In the genomic region with DNA sequence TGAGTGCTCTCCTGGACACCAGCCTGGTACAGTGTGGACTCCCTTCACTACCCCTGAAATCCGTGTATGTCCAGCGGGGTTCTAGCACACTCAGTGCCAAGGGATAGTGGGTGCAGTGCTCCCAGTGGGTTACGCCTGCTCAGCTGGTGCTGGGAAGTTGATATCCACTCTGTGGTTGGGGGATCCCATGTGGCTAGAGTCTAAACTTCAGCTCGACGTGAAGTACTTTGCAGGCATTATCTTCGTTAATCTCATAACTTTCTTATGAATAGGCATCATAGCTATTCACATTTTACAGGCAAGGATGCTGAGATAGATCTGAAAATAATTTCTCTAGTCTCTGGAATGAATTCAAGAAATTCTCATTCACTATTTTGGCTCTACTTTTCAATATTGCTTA, we compare ENCODE assay signal across 25 cellular contexts.
A peak's percentile ranks its signal among the peaks of the same experiment; 100 is the strongest.
DNase-seq lines count a peak whose midpoint lies in the region; FAIRE-seq and TF ChIP-seq lines count a peak whose summit lies in the region.
"Had no signal": no experiment of that assay in that cellular context is flagged by ENCODE, and none has a peak within 500 bp of the region (broad histone marks: within the 10 kb centered on the region; RNA-seq: fewer than 3 reads in every experiment).

No MANE protein-coding gene starts in this region.

- CTCF ChIA-PET in SK-N-SH (lab: Yijun Ruan, JAX) = no interaction called here
- CTCF ChIA-PET in activated CD4-positive, alpha-beta memory T cell treated with anti-CD3 and anti-CD28 coated beads, Interleukin-2, amount 10 ng/mL, durations not matched to agents 7 days and 5 days (lab: Charles Lee) = no interaction called here
- CTCF ChIA-PET in activated CD4-positive, alpha-beta memory T cell treated with anti-CD3 and anti-CD28 coated beads for 36 hours (lab: Charles Lee) = no interaction called here

- DNase-seq in SK-N-SH (no peak), astrocyte (ENCODE audit: low read depth) (no peak), dedifferentiated amniotic fluid mesenchymal stem cell (ENCODE audit: extremely low spot score) (no peak)
- DNase-seq in activated CD4-positive, alpha-beta memory T cell treated with anti-CD3 and anti-CD28 coated beads, Interleukin-2, amount 10 ng/mL, durations not matched to agents 7 days and 5 days = no peak
- DNase-seq in activated CD4-positive, alpha-beta memory T cell treated with anti-CD3 and anti-CD28 coated beads for 36 hours = no peak
- DNase-seq: 8988T; ACHN; BE2C; C1 segment of cervical spinal cord; CD4-positive, alpha-beta memory T cell; CD4-positive, CD25-positive, alpha-beta regulatory T cell; CD8-positive, alpha-beta memory T cell; COR-L47; DMS 273 treated with DMSO at 0.1 percent for 48 hours; DMS153; DMS53; DMS79; DND-41; GF-D8 had no signal

- H3K9me2 ChIP-seq in SK-N-SH = no peaks in the 10 kb centered on the region

- TF ChIP-seq RAD21 in SK-N-SH (IDR thresholded peaks at IDR 0.05; ENCODE audit: low read length) = no peak

- WGBS in SK-N-SH (ENCODE audit: low lambda C conversion rate) = 26% methylated on average over 6 of the region's 6 CpGs

- TF ChIP-seq CTCF in SK-N-SH (IDR thresholded peaks at IDR 0.05) (no peak), astrocyte (IDR thresholded peaks at IDR 0.05; ENCODE audit: insufficient read depth, low read depth, low read length) (no peak)

- H4K20me1 ChIP-seq in SK-N-SH (ENCODE audit: insufficient read depth) = no peaks in the 10 kb centered on the region
- no peaks in the 10 kb centered on the region for H4K20me1 ChIP-seq in astrocyte (ENCODE audit: insufficient read depth, low read length)
- H4K20me1 ChIP-seq: BLaER1 had no signal

- H3K4me3 ChIP-seq in SK-N-SH (ENCODE audit: low read depth in 2 of 2, low read length in 1 of 2) (no peak overlapping the region), astrocyte (ENCODE audit: insufficient read depth, low read depth, low read length) (no peak overlapping the region)
- H3K4me3 ChIP-seq: BLaER1 had no signal

- H3K79me2 ChIP-seq in SK-N-SH (ENCODE audit: insufficient read depth) (no peaks in the 10 kb centered on the region), astrocyte (ENCODE audit: insufficient read depth, low read length) (no peaks in the 10 kb centered on the region)

- FAIRE-seq in astrocyte (lab: Jason Lieb, UNC) = peak; percentile 50
- FAIRE-seq: A204.1, G401.6, GM12891, GM19239 had no signal

- no peaks in the 10 kb centered on the region for H3K36me3 ChIP-seq in SK-N-SH (replicated peaks in 1 of 2; ENCODE audit: control insufficient read depth in 1 of 2, insufficient read depth in 2 of 2, low read length in 1 of 2)
- no peaks in the 10 kb centered on the region for H3K36me3 ChIP-seq in astrocyte (ENCODE audit: insufficient read depth, low read length)
- H3K36me3 ChIP-seq: BE2C, BLaER1 had no signal

- H3K36me3 Mint-ChIP-seq in astrocyte (ENCODE audit: low read depth, unreplicated experiment) = no peaks in the 10 kb centered on the region
- no peaks in the 10 kb centered on the region for H3K36me3 Mint-ChIP-seq in activated CD4-positive, alpha-beta memory T cell treated with anti-CD3 and anti-CD28 coated beads, Interleukin-2, amount 10 ng/mL, durations not matched to agents 7 days and 5 days (ENCODE audit: low read depth)
- no peaks in the 10 kb centered on the region for H3K36me3 Mint-ChIP-seq in activated CD4-positive, alpha-beta memory T cell treated with anti-CD3 and anti-CD28 coated beads for 36 hours
- H3K36me3 Mint-ChIP-seq: CD14-positive monocyte; CD4-positive, alpha-beta memory T cell; CD4-positive, CD25-positive, alpha-beta regulatory T cell; CD8-positive, alpha-beta memory T cell had no signal

- H3K27ac ChIP-seq in SK-N-SH (ENCODE audit: low read depth in 2 of 2, low read length in 1 of 2) (peak overlapping the region in 1 of 2 experiments; percentile 11; a peak in 1 of 4 replicates), astrocyte (ENCODE audit: low read depth, low read length) (no peak overlapping the region)
- H3K27ac ChIP-seq: BLaER1 had no signal

- POLR2A ChIA-PET in SK-N-SH (lab: Yijun Ruan, JAX) = no interaction called here
- POLR2A ChIA-PET in activated CD4-positive, alpha-beta memory T cell treated with anti-CD3 and anti-CD28 coated beads, Interleukin-2, amount 10 ng/mL, durations not matched to agents 7 days and 5 days (lab: Charles Lee) = no interaction called here
- POLR2A ChIA-PET in activated CD4-positive, alpha-beta memory T cell treated with anti-CD3 and anti-CD28 coated beads for 36 hours (lab: Charles Lee) = no interaction called here

- H3K4me1 Mint-ChIP-seq in astrocyte (ENCODE audit: low read depth, unreplicated experiment) = peaks cover 12% of the 10 kb centered on the region
- H3K4me1 Mint-ChIP-seq in activated CD4-positive, alpha-beta memory T cell treated with anti-CD3 and anti-CD28 coated beads, Interleukin-2, amount 10 ng/mL, durations not matched to agents 7 days and 5 days = no peaks in the 10 kb centered on the region
- no peaks in the 10 kb centered on the region for H3K4me1 Mint-ChIP-seq in activated CD4-positive, alpha-beta memory T cell treated with anti-CD3 and anti-CD28 coated beads for 36 hours (ENCODE audit: low read depth)
- H3K4me1 Mint-ChIP-seq: CD14-positive monocyte; CD4-positive, alpha-beta memory T cell; CD4-positive, CD25-positive, alpha-beta regulatory T cell; CD8-positive, alpha-beta memory T cell had no signal

- no peaks in the 10 kb centered on the region for H3K9me3 ChIP-seq in SK-N-SH
- no peaks in the 10 kb centered on the region for H3K9me3 ChIP-seq in astrocyte (ENCODE audit: insufficient read depth, low read depth, low read length)
- H3K9me3 ChIP-seq: BE2C, BLaER1 had no signal

- H3K27me3 Mint-ChIP-seq in astrocyte (ENCODE audit: low read depth, unreplicated experiment) = no peaks in the 10 kb centered on the region
- H3K27me3 Mint-ChIP-seq in activated CD4-positive, alpha-beta memory T cell treated with anti-CD3 and anti-CD28 coated beads, Interleukin-2, amount 10 ng/mL, durations not matched to agents 7 days and 5 days = no peaks in the 10 kb centered on the region
- no peaks in the 10 kb centered on the region for H3K27me3 Mint-ChIP-seq in activated CD4-positive, alpha-beta memory T cell treated with anti-CD3 and anti-CD28 coated beads for 36 hours
- H3K27me3 Mint-ChIP-seq: CD4-positive, alpha-beta memory T cell; CD4-positive, CD25-positive, alpha-beta regulatory T cell; CD8-positive, alpha-beta memory T cell had no signal

- H2AFZ ChIP-seq in SK-N-SH (ENCODE audit: low read depth) (no peak overlapping the region), astrocyte (ENCODE audit: low read depth, low read length) (no peak overlapping the region)

- peaks cover 0 to 3% of the 10 kb centered on the region in 2 experiments; a peak in 1 of 4 replicates for H3K4me1 ChIP-seq in SK-N-SH (ENCODE audit: control insufficient read depth in 1 of 2, insufficient read depth in 2 of 2, low read depth in 1 of 2, low read length in 1 of 2)
- H3K4me1 ChIP-seq in astrocyte (ENCODE audit: insufficient read depth, low read length) = peaks cover 9% of the 10 kb centered on the region
- H3K4me1 ChIP-seq: BE2C, BLaER1 had no signal

- H3K9ac ChIP-seq in SK-N-SH (no peak overlapping the region), astrocyte (ENCODE audit: low read length) (no peak overlapping the region)
- H3K9ac ChIP-seq: BLaER1 had no signal

- intact Hi-C loops in activated CD4-positive, alpha-beta memory T cell treated with anti-CD3 and anti-CD28 coated beads for 36 hours (cut with micrococcal nuclease) = no loop called here

- no peak for TF ChIP-seq EP300 in SK-N-SH (IDR thresholded peaks at IDR 0.05; ENCODE audit: borderline replicate concordance in 1 of 2, low read depth in 1 of 2, low read length in 1 of 2)

- no peaks in the 10 kb centered on the region for H3K9me3 Mint-ChIP-seq in astrocyte (ENCODE audit: unreplicated experiment)
- H3K9me3 Mint-ChIP-seq in activated CD4-positive, alpha-beta memory T cell treated with anti-CD3 and anti-CD28 coated beads, Interleukin-2, amount 10 ng/mL, durations not matched to agents 7 days and 5 days = no peaks in the 10 kb centered on the region
- peaks cover 5% of the 10 kb centered on the region for H3K9me3 Mint-ChIP-seq in activated CD4-positive, alpha-beta memory T cell treated with anti-CD3 and anti-CD28 coated beads for 36 hours

- peaks cover 7% of the 10 kb centered on the region for H3F3A ChIP-seq in SK-N-SH (replicated peaks; ENCODE audit: insufficient read depth)

- H3K27me3 ChIP-seq in SK-N-SH (ENCODE audit: insufficient read depth) (no peaks in the 10 kb centered on the region), astrocyte (ENCODE audit: insufficient read depth, low read length) (no peaks in the 10 kb centered on the region)
- H3K27me3 ChIP-seq: BE2C, BLaER1 had no signal

- H3K4me2 ChIP-seq in SK-N-SH (no peak overlapping the region), astrocyte (ENCODE audit: low read length) (no peak overlapping the region)
- H3K4me2 ChIP-seq: BLaER1 had no signal

- no peak overlapping the region for H3K27ac Mint-ChIP-seq in astrocyte (ENCODE audit: unreplicated experiment)
- no peak overlapping the region for H3K27ac Mint-ChIP-seq in activated CD4-positive, alpha-beta memory T cell treated with anti-CD3 and anti-CD28 coated beads, Interleukin-2, amount 10 ng/mL, durations not matched to agents 7 days and 5 days
- no peak overlapping the region for H3K27ac Mint-ChIP-seq in activated CD4-positive, alpha-beta memory T cell treated with anti-CD3 and anti-CD28 coated beads for 36 hours
- H3K27ac Mint-ChIP-seq: CD14-positive monocyte; CD4-positive, alpha-beta memory T cell; CD4-positive, CD25-positive, alpha-beta regulatory T cell; CD8-positive, alpha-beta memory T cell had no signal

- H3K4me3 Mint-ChIP-seq in astrocyte (ENCODE audit: unreplicated experiment) = no peak overlapping the region
- no peak overlapping the region for H3K4me3 Mint-ChIP-seq in activated CD4-positive, alpha-beta memory T cell treated with anti-CD3 and anti-CD28 coated beads, Interleukin-2, amount 10 ng/mL, durations not matched to agents 7 days and 5 days
- H3K4me3 Mint-ChIP-seq in activated CD4-positive, alpha-beta memory T cell treated with anti-CD3 and anti-CD28 coated beads for 36 hours = no peak overlapping the region
- H3K4me3 Mint-ChIP-seq: CD14-positive monocyte; CD4-positive, alpha-beta memory T cell; CD4-positive, CD25-positive, alpha-beta regulatory T cell; CD8-positive, alpha-beta memory T cell had no signal

TF ChIP-seq in SK-N-SH, 30 proteins besides CTCF, POLR2A, EP300 and RAD21 (continues in another document):
- TF ChIP-seq GABPA (IDR thresholded peaks at IDR 0.05; ENCODE audit: low read depth) (no peak), YY1 (IDR thresholded peaks at IDR 0.05; ENCODE audit: low read depth) (no peak), EZH2phosphoT487 (IDR thresholded peaks at IDR 0.05; ENCODE audit: borderline replicate concordance, low read depth) (no peak)
- TF ChIP-seq, protein P1, sequence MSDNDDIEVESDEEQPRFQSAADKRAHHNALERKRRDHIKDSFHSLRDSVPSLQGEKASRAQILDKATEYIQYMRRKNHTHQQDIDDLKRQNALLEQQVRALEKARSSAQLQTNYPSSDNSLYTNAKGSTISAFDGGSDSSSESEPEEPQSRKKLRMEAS (IDR thresholded peaks at IDR 0.05; ENCODE audit: low read depth) = peak; percentile 47; the same call in 1 of the 2 replicates
